27 cellular contexts compared by ENCODE assay signal in genomic region chr3:193499801-193500485, GRCh38. TPM values are rescaled to one million over a fixed set of nuclear protein-coding genes. Genes with fewer than 3 reads are reported as not detected.
"Had no signal": no experiment of that assay in that cellular context is flagged by ENCODE, and none has a peak within 500 bp of the region (broad histone marks: within the 10 kb centered on the region; RNA-seq: fewer than 3 reads in every experiment).

No MANE protein-coding gene starts in this region.

- H3K4me3 ChIP-seq: dorsolateral prefrontal cortex, heart left ventricle, lung, pancreas, tibial artery, vagina had no signal

- DNase-seq: activated CD4-positive, alpha-beta T cell treated with anti-CD3 and anti-CD28 coated beads, Interleukin-2, amount 10 ng/mL, durations not matched to agents 7 days and 5 days; activated CD4-positive, CD25-positive, alpha-beta regulatory T cell treated with anti-CD3 and anti-CD28 coated beads, Interleukin-2, amount 50 U/mL, for 72 hours; activated CD8-positive, alpha-beta T cell treated with anti-CD3 and anti-CD28 coated beads for 36 hours; activated gamma-delta T cell; activated naive CD4-positive, alpha-beta T cell treated with anti-CD3 and anti-CD28 coated beads, Interleukin-2, amount 50 U/mL, for 16 hours; activated naive CD8-positive, alpha-beta T cell treated with anti-CD3 and anti-CD28 coated beads, Interleukin-2, amount 50 U/mL, for 24 hours; anterior cingulate cortex; central memory CD4-positive, alpha-beta T cell; dorsolateral prefrontal cortex; effector memory CD8-positive, alpha-beta T cell; heart left ventricle; left colon; pancreas; stimulated activated CD4-positive, alpha-beta T cell treated with anti-CD3 and anti-CD28 coated beads, Interleukin-1b, Interleukin-23, amount 100 ng/mL, for 48 hours; T-helper 1 cell; WERI-Rb-1 had no signal

- H3K27ac ChIP-seq: dorsolateral prefrontal cortex, heart left ventricle, pancreas, tibial artery, vagina, WERI-Rb-1 had no signal

- H3K9me3 ChIP-seq: heart left ventricle, pancreas, tibial artery, vagina had no signal

- H3K27ac Mint-ChIP-seq: activated CD4-positive, alpha-beta T cell treated with anti-CD3 and anti-CD28 coated beads, Interleukin-2, amount 10 ng/mL, durations not matched to agents 7 days and 5 days; activated CD8-positive, alpha-beta T cell treated with anti-CD3 and anti-CD28 coated beads for 36 hours; activated naive CD8-positive, alpha-beta T cell treated with anti-CD3 and anti-CD28 coated beads, Interleukin-2, amount 50 U/mL, for 24 hours; activated T-helper 1 cell treated with anti-CD3 and anti-CD28 coated beads, Interleukin-12 subunit alpha, Interleukin-12 subunit beta, Interleukin-2, Interleukin-4 antibody, amounts not matched to agents 30 ng/mL and 10 ng/mL and 1 ng/mL, durations not matched to agents 14 hours and 24 hours and 36 hours; brain; effector memory CD8-positive, alpha-beta T cell; natural killer cell treated with Interleukin-12 subunit alpha and Interleukin-12 subunit beta and Interleukin-15 and Interleukin-18, amount 100 ng/mL, for 72 hours; stimulated activated naive CD8-positive, alpha-beta T cell treated with anti-CD3 and anti-CD28 coated beads, Interleukin-15, Interleukin-2, amounts not matched to agents 100 ng/mL and 50 ng/mL, for 24 hours had no signal

- H3K36me3 Mint-ChIP-seq: brain; natural killer cell treated with Interleukin-12 subunit alpha and Interleukin-12 subunit beta and Interleukin-15 and Interleukin-18, amount 100 ng/mL, for 72 hours had no signal

- H3K4me1 ChIP-seq: pancreas, tibial artery, vagina had no signal

- H3K4me1 Mint-ChIP-seq: activated CD4-positive, alpha-beta T cell treated with anti-CD3 and anti-CD28 coated beads, Interleukin-2, amount 10 ng/mL, durations not matched to agents 7 days and 5 days; activated naive CD8-positive, alpha-beta T cell treated with anti-CD3 and anti-CD28 coated beads, Interleukin-2, amount 50 U/mL, for 24 hours had no signal

- H3K9me3 Mint-ChIP-seq: activated CD4-positive, alpha-beta T cell treated with anti-CD3 and anti-CD28 coated beads, Interleukin-2, amount 10 ng/mL, durations not matched to agents 7 days and 5 days; activated CD8-positive, alpha-beta T cell treated with anti-CD3 and anti-CD28 coated beads for 36 hours; activated naive CD8-positive, alpha-beta T cell treated with anti-CD3 and anti-CD28 coated beads, Interleukin-2, amount 50 U/mL, for 24 hours; activated T-helper 1 cell treated with anti-CD3 and anti-CD28 coated beads, Interleukin-12 subunit alpha, Interleukin-12 subunit beta, Interleukin-2, Interleukin-4 antibody, amounts not matched to agents 30 ng/mL and 10 ng/mL and 1 ng/mL, durations not matched to agents 14 hours and 24 hours and 36 hours; effector memory CD8-positive, alpha-beta T cell; natural killer cell treated with Interleukin-12 subunit alpha and Interleukin-12 subunit beta and Interleukin-15 and Interleukin-18, amount 100 ng/mL, for 72 hours; stimulated activated naive CD8-positive, alpha-beta T cell treated with anti-CD3 and anti-CD28 coated beads, Interleukin-15, Interleukin-2, amounts not matched to agents 100 ng/mL and 50 ng/mL, for 24 hours had no signal

- H3K27me3 Mint-ChIP-seq: activated CD4-positive, alpha-beta T cell treated with anti-CD3 and anti-CD28 coated beads, Interleukin-2, amount 10 ng/mL, durations not matched to agents 7 days and 5 days; activated CD8-positive, alpha-beta T cell treated with anti-CD3 and anti-CD28 coated beads for 36 hours; activated naive CD8-positive, alpha-beta T cell treated with anti-CD3 and anti-CD28 coated beads, Interleukin-2, amount 50 U/mL, for 24 hours; effector memory CD8-positive, alpha-beta T cell; stimulated activated naive CD8-positive, alpha-beta T cell treated with anti-CD3 and anti-CD28 coated beads, Interleukin-15, Interleukin-2, amounts not matched to agents 100 ng/mL and 50 ng/mL, for 24 hours had no signal

- FAIRE-seq: colon, endothelial cell of umbilical vein, keratinocyte, pancreas, TTC549 had no signal

- H3K36me3 ChIP-seq: heart left ventricle, pancreas, tibial artery, vagina, WERI-Rb-1 had no signal

- H3K4me3 Mint-ChIP-seq: activated CD4-positive, alpha-beta T cell treated with anti-CD3 and anti-CD28 coated beads, Interleukin-2, amount 10 ng/mL, durations not matched to agents 7 days and 5 days; activated CD8-positive, alpha-beta T cell treated with anti-CD3 and anti-CD28 coated beads for 36 hours; activated naive CD8-positive, alpha-beta T cell treated with anti-CD3 and anti-CD28 coated beads, Interleukin-2, amount 50 U/mL, for 24 hours; activated T-helper 1 cell treated with anti-CD3 and anti-CD28 coated beads, Interleukin-12 subunit alpha, Interleukin-12 subunit beta, Interleukin-2, Interleukin-4 antibody, amounts not matched to agents 30 ng/mL and 10 ng/mL and 1 ng/mL, durations not matched to agents 14 hours and 24 hours and 36 hours; brain; effector memory CD8-positive, alpha-beta T cell; natural killer cell treated with Interleukin-12 subunit alpha and Interleukin-12 subunit beta and Interleukin-15 and Interleukin-18, amount 100 ng/mL, for 72 hours; stimulated activated naive CD8-positive, alpha-beta T cell treated with anti-CD3 and anti-CD28 coated beads, Interleukin-15, Interleukin-2, amounts not matched to agents 100 ng/mL and 50 ng/mL, for 24 hours had no signal

- H3K27me3 ChIP-seq: dorsolateral prefrontal cortex, heart left ventricle, pancreas, tibial artery, vagina had no signal

RNA-seq across cellular contexts. Expression of gene ATP13A4, which starts 54.8 kb away (rescaled TPM):
- total RNA-seq: endothelial cell of umbilical vein had no signal
- polyA plus RNA-seq: endothelial cell of umbilical vein, heart left ventricle had no signal
